Comparison of ENCODE assay signal across 8 cellular contexts in genomic region chr9:100427366-100428263, GRCh38. TPM values are rescaled to one million over a fixed set of nuclear protein-coding genes. Genes with fewer than 3 reads are reported as not detected.
DNase-seq lines count a peak whose midpoint lies in the region; ATAC-seq lines count a peak whose summit lies in the region.

No MANE protein-coding gene starts in this region.

- in situ Hi-C loops in G401 (cut with HindIII; ENCODE audit: low sequenced_read_pairs), result no loop called here
- in situ Hi-C loops in KBM-7 (cut with MboI; ENCODE audit: low pct_unique_long_range_greater_than_20kb, low sequenced_read_pairs), result no loop called here

- DNase-seq in G401 (ENCODE audit: low spot score) (peak; percentile 91), KBM-7 (peak; percentile 58), T1000 (lab: John Stamatoyannopoulos, UW) (peak; percentile 14), dedifferentiated amniotic fluid mesenchymal stem cell (ENCODE audit: extremely low spot score) (peak; percentile 35), left lobe of liver (ENCODE audit: low spot score) (peak; percentile 55)
- DNase-seq in stimulated activated CD4-positive, alpha-beta T cell treated with anti-CD3 and anti-CD28 coated beads, Interleukin-2, amount 100 ng/mL, for 24 hours, result peak; percentile 32 to 44
- no peak for DNase-seq in activated effector memory CD4-positive, alpha-beta T cell treated with anti-CD3 and anti-CD28 coated beads, Interleukin-2, amount 50 U/mL, for 16 hours

- ATAC-seq in GM21825 (IDR thresholded peaks at IDR 0.05; ENCODE audit: unreplicated experiment) (peak; percentile 36), left lobe of liver (peak; percentile 42)

RNA-seq across cellular contexts. Expression of gene MSANTD3, which starts 0.7 kb away (rescaled TPM):
- total RNA-seq in G401 (2014; rRNA removed; shearing (Covaris generic)), result 50.8 and 63.5 TPM in 2 replicates
- 7.1 TPM for total RNA-seq in left lobe of liver

RNA-seq across cellular contexts. Expression of gene TMEFF1, which starts 45.3 kb away (rescaled TPM):
- total RNA-seq in G401 (2014; rRNA removed; shearing (Covaris generic)), result 11.8 and 24.6 TPM in 2 replicates
- 0.20 TPM for total RNA-seq in left lobe of liver

Comparison
In these comparisons a context has a peak if more than half of its experiments do, and no peak if none do; other contexts are left out.
1. RNA of gene TMEFF1, which starts 45.3 kb away (total RNA-seq): 11.8 to 24.6 TPM in G401; 0.20 TPM in left lobe of liver (single experiment); every median in the first group is over 10 times any median in the second.